22 cellular contexts compared by ENCODE assay signal in the genomic region with DNA sequence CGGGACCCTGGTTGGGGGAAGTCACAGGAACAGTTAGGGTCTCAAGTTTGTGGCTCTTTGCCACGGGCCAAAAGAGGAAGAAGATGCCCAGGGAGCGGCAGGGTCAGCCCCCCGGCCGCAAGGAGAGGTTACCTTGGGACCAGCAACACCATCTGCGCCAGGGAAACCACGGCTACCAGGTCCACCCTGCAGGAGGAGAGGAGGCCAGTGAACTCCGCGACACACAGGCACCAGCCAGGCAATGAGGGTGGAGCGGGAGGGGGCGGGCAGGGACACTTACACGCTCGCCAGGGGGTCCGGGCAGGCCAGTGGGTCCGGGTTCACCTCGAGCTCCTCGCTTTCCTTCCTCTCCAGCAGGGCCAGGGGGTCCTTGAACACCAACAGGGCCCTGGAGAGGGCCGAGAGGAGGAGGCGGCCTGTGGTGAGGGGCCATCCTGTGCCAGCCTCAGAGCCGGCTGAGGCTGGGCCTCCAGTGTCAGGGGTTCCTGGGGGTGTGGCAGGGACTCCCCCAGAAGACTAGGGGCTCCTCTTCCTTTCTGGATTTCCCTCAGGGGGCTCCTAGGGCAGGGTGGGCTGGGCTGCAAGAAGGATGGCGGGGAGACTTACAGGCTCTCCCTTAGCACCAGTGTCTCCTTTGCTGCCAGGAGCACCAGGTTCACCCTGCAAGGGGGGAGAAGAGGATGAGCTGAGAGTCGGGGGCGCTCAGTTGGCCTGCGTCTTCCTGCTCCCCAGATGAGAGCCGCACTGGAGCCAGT. TPM values are rescaled to one million over a fixed set of nuclear protein-coding genes. Genes with fewer than 3 reads are reported as not detected.
DNase-seq lines count a peak whose midpoint lies in the region; ATAC-seq, FAIRE-seq and TF ChIP-seq lines count a peak whose summit lies in the region.
"Had no signal": no experiment of that assay in that cellular context is flagged by ENCODE, and none has a peak within 500 bp of the region (broad histone marks: within the 10 kb centered on the region; RNA-seq: fewer than 3 reads in every experiment).

No MANE protein-coding gene starts in this region.

- CTCF ChIA-PET in HepG2 (lab: Yijun Ruan, JAX; ENCODE audit: low intra/inter-chr PET ratio, low total read pairs) = interaction anchor here (0.6 kb wide), 1 partner anchor 16 kb away, joined by 3 read pairs; no protein-coding TSS in a partner anchor

- 49% methylated on average over 10 of the region's 25 CpGs for WGBS in HepG2 (ENCODE audit: low lambda C conversion rate)

- DNase-seq in AG10803 (ENCODE audit: low read depth) (peak; percentile 48), ascending aorta (ENCODE audit: low spot score in 2 of 2) (no peak), HepG2 (ENCODE audit: low spot score) (no peak), AG20443 (ENCODE audit: low spot score) (no peak), DMS 273 (lab: John Stamatoyannopoulos, UW; ENCODE audit: unreplicated experiment) (no peak), KG1 (lab: John Stamatoyannopoulos, UW) (no peak)
- DNase-seq in stimulated activated effector memory CD8-positive, alpha-beta T cell treated with anti-CD3 and anti-CD28 coated beads, Interleukin-12 subunit alpha, Interleukin-12 subunit beta, amount 100 ng/mL, for 72 hours (ENCODE audit: low spot score in 2 of 2) = no peak
- DNase-seq: activated CD8-positive, alpha-beta memory T cell treated with anti-CD3 and anti-CD28 coated beads for 24 hours; DMS153; naive B cell; OCI-M1; stimulated activated CD4-positive, alpha-beta T cell treated with anti-CD3 and anti-CD28 coated beads, Interleukin-15, amount 100 ng/mL, for 24 hours had no signal

- H3K27ac Mint-ChIP-seq in stimulated activated effector memory CD8-positive, alpha-beta T cell treated with anti-CD3 and anti-CD28 coated beads, Interleukin-12 subunit alpha, Interleukin-12 subunit beta, amount 100 ng/mL, for 72 hours = peak overlapping the region; percentile 60
- no peak overlapping the region for H3K27ac Mint-ChIP-seq in activated T-helper 17 cell treated with anti-CD3 and anti-CD28 coated beads, Interleukin-2, amount 50 U/mL, for 72 hours
- H3K27ac Mint-ChIP-seq: activated T-helper 1 cell treated with anti-CD3 and anti-CD28 coated beads, Interleukin-12 subunit alpha, Interleukin-12 subunit beta, Interleukin-2, Interleukin-4 antibody, amounts not matched to agents 30 ng/mL and 10 ng/mL and 1 ng/mL, durations not matched to agents 14 hours and 24 hours and 36 hours; CD14-positive monocyte; stimulated activated naive CD8-positive, alpha-beta T cell treated with anti-CD3 and anti-CD28 coated beads, Interleukin-15, Interleukin-2, amounts not matched to agents 100 ng/mL and 50 ng/mL, for 24 hours had no signal

- no peaks in the 10 kb centered on the region for H3K79me2 ChIP-seq in HepG2 (ENCODE audit: insufficient read depth, low read length)

- H3K36me3 ChIP-seq in ascending aorta = peaks cover 94 to 100% of the 10 kb centered on the region in 2 donors
- no peaks in the 10 kb centered on the region for H3K36me3 ChIP-seq in HepG2 (replicated peaks in 1 of 2; ENCODE audit: control insufficient read depth in 1 of 2, insufficient read depth in 2 of 2, low read length in 2 of 2)

- H3K9me3 ChIP-seq in ascending aorta (no peaks in the 10 kb centered on the region), HepG2 (ENCODE audit: low read length) (no peaks in the 10 kb centered on the region)

- H2AFZ ChIP-seq in HepG2 (ENCODE audit: low read length) = no peak overlapping the region

- FAIRE-seq in HepG2 (lab: Jason Lieb, UNC) = no peak
- FAIRE-seq: K562 had no signal

- H3K36me3 Mint-ChIP-seq in stimulated activated effector memory CD8-positive, alpha-beta T cell treated with anti-CD3 and anti-CD28 coated beads, Interleukin-12 subunit alpha, Interleukin-12 subunit beta, amount 100 ng/mL, for 72 hours = no peaks in the 10 kb centered on the region
- no peaks in the 10 kb centered on the region for H3K36me3 Mint-ChIP-seq in activated T-helper 17 cell treated with anti-CD3 and anti-CD28 coated beads, Interleukin-2, amount 50 U/mL, for 72 hours (ENCODE audit: low read depth)
- H3K36me3 Mint-ChIP-seq: naive B cell had no signal

- H3K9me3 Mint-ChIP-seq in stimulated activated effector memory CD8-positive, alpha-beta T cell treated with anti-CD3 and anti-CD28 coated beads, Interleukin-12 subunit alpha, Interleukin-12 subunit beta, amount 100 ng/mL, for 72 hours = no peaks in the 10 kb centered on the region
- no peaks in the 10 kb centered on the region for H3K9me3 Mint-ChIP-seq in activated T-helper 17 cell treated with anti-CD3 and anti-CD28 coated beads, Interleukin-2, amount 50 U/mL, for 72 hours
- H3K9me3 Mint-ChIP-seq: activated T-helper 1 cell treated with anti-CD3 and anti-CD28 coated beads, Interleukin-12 subunit alpha, Interleukin-12 subunit beta, Interleukin-2, Interleukin-4 antibody, amounts not matched to agents 30 ng/mL and 10 ng/mL and 1 ng/mL, durations not matched to agents 14 hours and 24 hours and 36 hours; central memory CD8-positive, alpha-beta T cell; naive B cell; stimulated activated naive CD8-positive, alpha-beta T cell treated with anti-CD3 and anti-CD28 coated beads, Interleukin-15, Interleukin-2, amounts not matched to agents 100 ng/mL and 50 ng/mL, for 24 hours had no signal

- H4K20me1 ChIP-seq in HepG2 (ENCODE audit: insufficient read depth, low read length) = no peaks in the 10 kb centered on the region

- intact Hi-C loops in ascending aorta (cut with DNase I) (loop anchor here (2.0 to 5.0 kb wide), 2 partner anchors 14 to 47 kb away; no protein-coding TSS in a partner anchor), HepG2 (cut with micrococcal nuclease; ENCODE audit: unreplicated experiment) (no loop called here)

- no peak overlapping the region for H3K9ac ChIP-seq in HepG2 (ENCODE audit: insufficient read depth, low read depth, low read length)

- H3K27ac ChIP-seq in ascending aorta (peak overlapping the region; percentile 97 to 99), HepG2 (ENCODE audit: extremely low read length, insufficient read depth, low read length) (no peak overlapping the region)
- H3K27ac ChIP-seq: HL-60 had no signal

- no peak for TF ChIP-seq EP300 in HepG2 (IDR thresholded peaks at IDR 0.05; ENCODE audit: low read depth in 2 of 2, low read length in 2 of 2)
- no peak for TF ChIP-seq EP300 in HepG2 (CRISPR knock-in tag; IDR thresholded peaks at IDR 0.05; ENCODE audit: borderline replicate concordance)

- no TSS peak for BruUV-seq in HepG2 (replicated peaks; lab: Mats Ljungman, UMichigan)

- H3K27me3 ChIP-seq in ascending aorta (no peaks in the 10 kb centered on the region), HepG2 (ENCODE audit: control insufficient read depth in 1 of 2, insufficient read depth in 2 of 2, low read length in 2 of 2) (peaks cover 12 to 82% of the 10 kb centered on the region in 2 experiments)

- TF ChIP-seq CTCF in AG10803 (conservative IDR thresholded peaks at IDR 0.05; ENCODE audit: low read length) = no peak
- no peak for TF ChIP-seq CTCF in ascending aorta (IDR thresholded peaks at IDR 0.05)
- TF ChIP-seq CTCF in HepG2 (CRISPR knock-in tag; IDR thresholded peaks at IDR 0.05) = no peak

- POLR2A ChIA-PET in HepG2 (lab: Yijun Ruan, JAX) = no interaction called here

- H3K4me3 ChIP-seq in AG10803 (ENCODE audit: low read length) (peak overlapping the region; percentile 100), ascending aorta (no peak overlapping the region), HepG2 (replicated peaks in 1 of 3; ENCODE audit: insufficient read depth in 1 of 3, low read depth in 2 of 3, low read length in 3 of 3) (no peak overlapping the region)
- H3K4me3 ChIP-seq: K562 had no signal

- H3K4me1 ChIP-seq in ascending aorta (peaks cover 13 to 50% of the 10 kb centered on the region in 2 donors), HepG2 (ENCODE audit: insufficient read depth, low read length) (no peaks in the 10 kb centered on the region)

- TF ChIP-seq RAD21 in HepG2 (CRISPR knock-in tag; IDR thresholded peaks at IDR 0.05) = no peak

- H3K27me3 Mint-ChIP-seq in activated T-helper 17 cell treated with anti-CD3 and anti-CD28 coated beads, Interleukin-2, amount 50 U/mL, for 72 hours = peaks cover 5% of the 10 kb centered on the region

- ATAC-seq in HepG2 = no peak
- no peak for ATAC-seq in stimulated activated effector memory CD8-positive, alpha-beta T cell treated with anti-CD3 and anti-CD28 coated beads, Interleukin-12 subunit alpha, Interleukin-12 subunit beta, amount 100 ng/mL, for 72 hours
- ATAC-seq in activated T-helper 17 cell treated with anti-CD3 and anti-CD28 coated beads, Interleukin-2, amount 50 U/mL, for 72 hours (replicated peaks) = no peak
- ATAC-seq: activated CD4-positive, CD25-positive, alpha-beta regulatory T cell treated with anti-CD3 and anti-CD28 coated beads, Interleukin-2, amount 50 U/mL, for 24 hours; K562 had no signal

- no peak for TF ChIP-seq POLR2A in HepG2 (IDR thresholded peaks at IDR 0.05; ENCODE audit: insufficient read depth in 1 of 2, low read depth in 2 of 2, low read length in 2 of 2)

- in situ Hi-C loops in HepG2 (cut with HindIII; ENCODE audit: extremely low pct_ligation_motif_present, low pct_unique_long_range_greater_than_20kb) = no loop called here

- H3K4me2 ChIP-seq in HepG2 (ENCODE audit: low read depth, low read length) = no peak overlapping the region

- no peak overlapping the region for H3K4me3 Mint-ChIP-seq in stimulated activated effector memory CD8-positive, alpha-beta T cell treated with anti-CD3 and anti-CD28 coated beads, Interleukin-12 subunit alpha, Interleukin-12 subunit beta, amount 100 ng/mL, for 72 hours
- no peak overlapping the region for H3K4me3 Mint-ChIP-seq in activated T-helper 17 cell treated with anti-CD3 and anti-CD28 coated beads, Interleukin-2, amount 50 U/mL, for 72 hours
- H3K4me3 Mint-ChIP-seq: activated T-helper 1 cell treated with anti-CD3 and anti-CD28 coated beads, Interleukin-12 subunit alpha, Interleukin-12 subunit beta, Interleukin-2, Interleukin-4 antibody, amounts not matched to agents 30 ng/mL and 10 ng/mL and 1 ng/mL, durations not matched to agents 14 hours and 24 hours and 36 hours; CD14-positive monocyte; central memory CD8-positive, alpha-beta T cell; stimulated activated naive CD8-positive, alpha-beta T cell treated with anti-CD3 and anti-CD28 coated beads, Interleukin-15, Interleukin-2, amounts not matched to agents 100 ng/mL and 50 ng/mL, for 24 hours had no signal

- no peaks in the 10 kb centered on the region for H3K4me1 Mint-ChIP-seq in stimulated activated effector memory CD8-positive, alpha-beta T cell treated with anti-CD3 and anti-CD28 coated beads, Interleukin-12 subunit alpha, Interleukin-12 subunit beta, amount 100 ng/mL, for 72 hours
- no peaks in the 10 kb centered on the region for H3K4me1 Mint-ChIP-seq in activated T-helper 17 cell treated with anti-CD3 and anti-CD28 coated beads, Interleukin-2, amount 50 U/mL, for 72 hours
- H3K4me1 Mint-ChIP-seq: central memory CD8-positive, alpha-beta T cell had no signal

RNA-seq across cellular contexts. Expression of gene COL1A1, which starts 6.8 kb away (rescaled TPM):
- total RNA-seq in ascending aorta (547 TPM), HepG2 (2016; rRNA removed; fragmentation: Illumina TruSeq; extraction: Trizol) (0.17 TPM in 1 of 2 replicates, not detected in the other)
- not detected in 2 replicates for total RNA-seq in HepG2 (2016; cell fraction: cytosol; rRNA removed; fragmentation: Illumina TruSeq; extraction: Trizol; ENCODE audit: low read depth)
- total RNA-seq in HepG2 (2016; cell fraction: insoluble cytoplasmic fraction; rRNA removed; fragmentation: Illumina TruSeq; extraction: Trizol) = 0.03 and 0.06 TPM in 2 replicates
- 0.09 and 0.24 TPM in 2 replicates for total RNA-seq in HepG2 (2016; cell fraction: membrane; rRNA removed; fragmentation: Illumina TruSeq; extraction: Trizol)
- 0.68 and 0.72 TPM in 2 replicates for total RNA-seq in HepG2 (2016; cell fraction: nucleus; rRNA removed; fragmentation: Illumina TruSeq; extraction: Trizol)
- polyA plus RNA-seq in HepG2 (2011; rRNA removed) = 0.05 and 0.14 TPM in 2 replicates
- polyA plus RNA-seq in HepG2 (2011; cell fraction: cytosol; rRNA removed) = 0.01 TPM in 1 of 2 replicates, not detected in the other
- polyA plus RNA-seq in HepG2 (2011; cell fraction: nucleus; rRNA removed) = 1.7 and 2.5 TPM in 2 replicates
- polyA plus RNA-seq in HepG2 (2012) = 0.19 TPM in 2 replicates
- 0.03 TPM in 1 of 2 replicates, not detected in the other for polyA plus RNA-seq in HepG2 (2016; cell fraction: cytosol; fragmentation: Illumina TruSeq; extraction: Trizol; ENCODE audit: low read depth)
- polyA plus RNA-seq in HepG2 (2016; cell fraction: insoluble cytoplasmic fraction; fragmentation: Illumina TruSeq; extraction: Trizol; ENCODE audit: low read depth) = 0.07 TPM in 1 of 2 replicates, not detected in the other
- polyA plus RNA-seq in HepG2 (2016; cell fraction: membrane; fragmentation: Illumina TruSeq; extraction: Trizol; ENCODE audit: low read depth) = not detected in 2 replicates
- 1.00 and 2.8 TPM in 2 replicates for polyA plus RNA-seq in HepG2 (2016; cell fraction: nucleus; fragmentation: Illumina TruSeq; extraction: Trizol; ENCODE audit: insufficient read depth, low read depth)
- polyA minus RNA-seq in HepG2 (2011; rRNA and poly(A)+ RNA removed; ENCODE audit: low replicate concordance) = 35.8 TPM in 1 of 2 replicates, not detected in the other
- polyA minus RNA-seq in HepG2 (2011; cell fraction: cytosol; rRNA and poly(A)+ RNA removed) = 0.70 and 0.79 TPM in 2 replicates
- 0.52 and 1.2 TPM in 2 replicates for polyA minus RNA-seq in HepG2 (2011; cell fraction: nucleus; rRNA and poly(A)+ RNA removed)
- 1 to 10 TPM in 1 of 2 donors, under 1 TPM in 1; 0.37 to 1.9 TPM for total RNA-seq in activated T-helper 17 cell treated with anti-CD3 and anti-CD28 coated beads, Interleukin-2, amount 50 U/mL, for 72 hours
- polyA plus RNA-seq: CD14-positive monocyte had no signal

RNA-seq across cellular contexts. Expression of gene SGCA, which starts 28.8 kb away (rescaled TPM):
- 78.5 TPM for total RNA-seq in ascending aorta
- not detected in 2 replicates for total RNA-seq in HepG2 (2016; rRNA removed; fragmentation: Illumina TruSeq; extraction: Trizol)
- total RNA-seq in HepG2 (2016; cell fraction: cytosol; rRNA removed; fragmentation: Illumina TruSeq; extraction: Trizol; ENCODE audit: low read depth) = not detected in 2 replicates
- not detected in 2 replicates for total RNA-seq in HepG2 (2016; cell fraction: insoluble cytoplasmic fraction; rRNA removed; fragmentation: Illumina TruSeq; extraction: Trizol)
- not detected in 2 replicates for total RNA-seq in HepG2 (2016; cell fraction: membrane; rRNA removed; fragmentation: Illumina TruSeq; extraction: Trizol)
- not detected in 2 replicates for total RNA-seq in HepG2 (2016; cell fraction: nucleus; rRNA removed; fragmentation: Illumina TruSeq; extraction: Trizol)
- not detected in 2 replicates for polyA plus RNA-seq in HepG2 (2011; rRNA removed)
- not detected in 2 replicates for polyA plus RNA-seq in HepG2 (2011; cell fraction: cytosol; rRNA removed)
- polyA plus RNA-seq in HepG2 (2011; cell fraction: nucleus; rRNA removed) = 0.42 TPM in 1 of 2 replicates, not detected in the other
- not detected in 2 replicates for polyA plus RNA-seq in HepG2 (2012)
- not detected in 2 replicates for polyA plus RNA-seq in HepG2 (2016; cell fraction: cytosol; fragmentation: Illumina TruSeq; extraction: Trizol; ENCODE audit: low read depth)
- polyA plus RNA-seq in HepG2 (2016; cell fraction: insoluble cytoplasmic fraction; fragmentation: Illumina TruSeq; extraction: Trizol; ENCODE audit: low read depth) = not detected in 2 replicates
- not detected in 2 replicates for polyA plus RNA-seq in HepG2 (2016; cell fraction: membrane; fragmentation: Illumina TruSeq; extraction: Trizol; ENCODE audit: low read depth)
- polyA plus RNA-seq in HepG2 (2016; cell fraction: nucleus; fragmentation: Illumina TruSeq; extraction: Trizol; ENCODE audit: insufficient read depth, low read depth) = not detected in 2 replicates
- polyA minus RNA-seq in HepG2 (2011; rRNA and poly(A)+ RNA removed; ENCODE audit: low replicate concordance) = 0.19 TPM in 1 of 2 replicates, not detected in the other
- polyA minus RNA-seq in HepG2 (2011; cell fraction: cytosol; rRNA and poly(A)+ RNA removed) = not detected in 2 replicates
- polyA minus RNA-seq in HepG2 (2011; cell fraction: nucleus; rRNA and poly(A)+ RNA removed) = not detected in 2 replicates
- total RNA-seq in activated T-helper 17 cell treated with anti-CD3 and anti-CD28 coated beads, Interleukin-2, amount 50 U/mL, for 72 hours = not detected
- total RNA-seq: glomerular endothelial cell, K562, SK-MEL-5 had no signal
- polyA plus RNA-seq: K562 had no signal

RNA-seq across cellular contexts. Expression of gene PPP1R9B, which starts 44.1 kb away (rescaled TPM):
- 63.5 TPM for total RNA-seq in ascending aorta
- total RNA-seq in HepG2 (2016; rRNA removed; fragmentation: Illumina TruSeq; extraction: Trizol) = 11.0 and 15.8 TPM in 2 replicates
- 1.3 and 1.6 TPM in 2 replicates for total RNA-seq in HepG2 (2016; cell fraction: cytosol; rRNA removed; fragmentation: Illumina TruSeq; extraction: Trizol; ENCODE audit: low read depth)
- total RNA-seq in HepG2 (2016; cell fraction: insoluble cytoplasmic fraction; rRNA removed; fragmentation: Illumina TruSeq; extraction: Trizol) = 8.3 and 16.2 TPM in 2 replicates
- 7.0 and 7.3 TPM in 2 replicates for total RNA-seq in HepG2 (2016; cell fraction: membrane; rRNA removed; fragmentation: Illumina TruSeq; extraction: Trizol)
- total RNA-seq in HepG2 (2016; cell fraction: nucleus; rRNA removed; fragmentation: Illumina TruSeq; extraction: Trizol) = 10.9 and 13.5 TPM in 2 replicates
- 8.7 and 9.4 TPM in 2 replicates for polyA plus RNA-seq in HepG2 (2011; rRNA removed)
- 7.4 and 9.0 TPM in 2 replicates for polyA plus RNA-seq in HepG2 (2011; cell fraction: cytosol; rRNA removed)
- 13.1 and 16.4 TPM in 2 replicates for polyA plus RNA-seq in HepG2 (2011; cell fraction: nucleus; rRNA removed)
- polyA plus RNA-seq in HepG2 (2012) = 9.8 and 11.6 TPM in 2 replicates
- 1.2 and 1.4 TPM in 2 replicates for polyA plus RNA-seq in HepG2 (2016; cell fraction: cytosol; fragmentation: Illumina TruSeq; extraction: Trizol; ENCODE audit: low read depth)
- polyA plus RNA-seq in HepG2 (2016; cell fraction: insoluble cytoplasmic fraction; fragmentation: Illumina TruSeq; extraction: Trizol; ENCODE audit: low read depth) = 14.2 and 17.2 TPM in 2 replicates
- polyA plus RNA-seq in HepG2 (2016; cell fraction: membrane; fragmentation: Illumina TruSeq; extraction: Trizol; ENCODE audit: low read depth) = 7.2 TPM in 2 replicates
- polyA plus RNA-seq in HepG2 (2016; cell fraction: nucleus; fragmentation: Illumina TruSeq; extraction: Trizol; ENCODE audit: insufficient read depth, low read depth) = 35.0 and 35.2 TPM in 2 replicates
- 15.4 and 32.3 TPM in 2 replicates for polyA minus RNA-seq in HepG2 (2011; rRNA and poly(A)+ RNA removed; ENCODE audit: low replicate concordance)
- 7.3 and 11.8 TPM in 2 replicates for polyA minus RNA-seq in HepG2 (2011; cell fraction: cytosol; rRNA and poly(A)+ RNA removed)
- polyA minus RNA-seq in HepG2 (2011; cell fraction: nucleus; rRNA and poly(A)+ RNA removed) = 7.8 and 9.3 TPM in 2 replicates
- total RNA-seq in activated T-helper 17 cell treated with anti-CD3 and anti-CD28 coated beads, Interleukin-2, amount 50 U/mL, for 72 hours = 10 to 100 TPM; 73.6 to 89.2 TPM

Comparison
In these comparisons a context has a peak if more than half of its experiments do, and no peak if none do; other contexts are left out.
1. RNA of gene COL1A1, which starts 6.8 kb away (total RNA-seq): 547 TPM in ascending aorta (single experiment); 0.37 to 1.9 TPM in activated T-helper 17 cell treated with anti-CD3 and anti-CD28 coated beads, Interleukin-2, amount 50 U/mL, for 72 hours and 0.03 to 0.72 TPM in HepG2; every median in the first group is over 100 times any median in the second.
2. RNA of gene SGCA, which starts 28.8 kb away (total RNA-seq): 78.5 TPM in ascending aorta (single experiment); not detected in activated T-helper 17 cell treated with anti-CD3 and anti-CD28 coated beads, Interleukin-2, amount 50 U/mL, for 72 hours and not detected in HepG2; every median in the first group is over 10 times any median in the second.